8 cellular contexts compared by ENCODE assay signal in the genomic region with DNA sequence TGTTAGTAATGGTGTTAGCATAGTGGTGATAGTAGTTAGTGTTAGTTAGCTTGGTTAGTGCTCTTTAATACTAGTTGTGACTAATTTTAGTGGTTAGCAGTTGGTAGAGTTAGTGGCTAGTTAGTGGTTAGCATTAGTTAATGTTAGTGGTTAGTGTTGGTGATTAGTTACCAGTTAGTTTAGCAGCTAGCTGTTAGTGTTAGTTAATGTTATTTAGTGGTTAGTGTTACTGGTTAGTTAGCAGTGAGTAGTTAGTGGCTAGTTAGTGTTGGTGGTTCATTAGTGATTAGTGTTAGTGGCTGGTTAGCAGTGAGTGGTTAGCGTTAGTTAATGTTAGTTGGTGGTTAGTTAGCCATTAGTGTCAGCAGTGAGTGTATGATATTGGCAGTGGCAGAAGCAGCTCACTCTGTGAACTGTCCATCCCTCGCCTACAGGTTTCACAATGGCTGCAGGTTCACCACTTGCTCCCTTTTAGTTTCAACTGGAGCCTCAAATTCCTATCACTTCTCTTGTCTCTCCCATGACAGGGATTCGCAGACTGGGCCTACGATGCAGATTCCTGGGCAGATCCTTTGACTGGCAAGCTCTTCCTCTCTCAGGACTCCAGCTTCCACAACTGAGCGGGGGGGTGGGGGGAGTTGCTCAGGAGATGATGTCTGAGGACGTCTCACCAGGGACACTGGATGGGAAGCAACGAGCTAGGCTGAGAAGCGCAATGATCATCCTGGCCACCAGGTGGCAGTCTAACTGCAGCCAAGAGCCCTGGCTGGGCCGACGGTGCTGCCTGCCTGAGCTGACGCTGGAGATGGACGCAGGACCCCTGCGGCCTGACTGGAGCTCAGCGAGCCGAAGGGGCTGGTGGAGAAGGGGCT. TPM values are rescaled to one million over a fixed set of nuclear protein-coding genes. Genes with fewer than 3 reads are reported as not detected.
A peak's percentile ranks its signal among the peaks of the same experiment; 100 is the strongest.
DNase-seq lines count a peak whose midpoint lies in the region; ATAC-seq and TF ChIP-seq lines count a peak whose summit lies in the region.

No MANE protein-coding gene starts in this region.

- peak; percentile 71 for ATAC-seq in GM23338
- peak; percentile 86 for ATAC-seq in RWPE2 (ENCODE audit: low read depth)
- ATAC-seq in gastroesophageal sphincter: peak; percentile 86

- TF ChIP-seq EP300 in gastroesophageal sphincter (IDR thresholded peaks at IDR 0.05) (no peak), ovary (IDR thresholded peaks at IDR 0.05) (no peak), transverse colon (IDR thresholded peaks at IDR 0.05; ENCODE audit: low read depth) (no peak)

- H3K4me1 ChIP-seq in GM23338 (ENCODE audit: insufficient read depth): peaks cover 39% of the 10 kb centered on the region
- H3K4me1 ChIP-seq in Karpas-422 (ENCODE audit: low read length): peaks cover 42% of the 10 kb centered on the region
- no peaks in the 10 kb centered on the region for H3K4me1 ChIP-seq in RWPE2 (ENCODE audit: insufficient read depth, poor library complexity, severe bottlenecking)
- peaks cover 0 to 20% (median under 1%) of the 10 kb centered on the region in 3 donors for H3K4me1 ChIP-seq in gastroesophageal sphincter
- peaks cover under 1% of the 10 kb centered on the region for H3K4me1 ChIP-seq in ovary (ENCODE audit: insufficient read depth)
- H3K4me1 ChIP-seq in transverse colon: peaks cover 0 to 5% (median 0%) of the 10 kb centered on the region in 4 donors

- H3K4me3 Mint-ChIP-seq in GM23338: peak overlapping the region; percentile 78

- H3K36me3 ChIP-seq in GM23338 (ENCODE audit: insufficient read depth) (no peaks in the 10 kb centered on the region), Karpas-422 (ENCODE audit: insufficient read depth, low read length) (no peaks in the 10 kb centered on the region), RWPE2 (ENCODE audit: low read depth) (no peaks in the 10 kb centered on the region), gastroesophageal sphincter (no peaks in the 10 kb centered on the region), ovary (no peaks in the 10 kb centered on the region), transverse colon (no peaks in the 10 kb centered on the region)

- H3K27me3 Mint-ChIP-seq in GM23338 (ENCODE audit: insufficient read depth, low read depth, poor library complexity): peaks cover 18% of the 10 kb centered on the region

- H3K36me3 Mint-ChIP-seq in GM23338 (ENCODE audit: low read depth): no peaks in the 10 kb centered on the region; the same call in 2 of the 3 replicates

- no peaks in the 10 kb centered on the region for H3K79me2 ChIP-seq in GM23338 (replicated peaks; ENCODE audit: insufficient read depth)
- H3K79me2 ChIP-seq in Karpas-422 (ENCODE audit: low read length): no peaks in the 10 kb centered on the region

- peak; percentile 46 for DNase-seq in GM04504 (ENCODE audit: low read depth)
- DNase-seq in GM23338 (ENCODE audit: low spot score): peak; percentile 95
- DNase-seq in Karpas-422: peak; percentile 95
- DNase-seq in RWPE2 (ENCODE audit: low spot score): no peak
- DNase-seq in activated effector memory CD4-positive, alpha-beta T cell treated with Interleukin-2 at 50 U/mL for 16 hours: peak; percentile 51
- peak; percentile 76 to 90 (median 87) for DNase-seq in ovary
- DNase-seq in transverse colon: peak; percentile 80

- no peaks in the 10 kb centered on the region for H4K20me1 ChIP-seq in GM23338 (replicated peaks; ENCODE audit: insufficient read depth)
- no peaks in the 10 kb centered on the region for H4K20me1 ChIP-seq in Karpas-422 (ENCODE audit: insufficient read depth, low read depth, low read length)

- TF ChIP-seq POLR2A in gastroesophageal sphincter (IDR thresholded peaks at IDR 0.05) (no peak), ovary (IDR thresholded peaks at IDR 0.05) (no peak), transverse colon (IDR thresholded peaks at IDR 0.05) (no peak)

- in situ Hi-C loops in transverse colon (cut with MboI; ENCODE audit: low pct_ligation_motif_present in 1 of 4, low pct_unique_long_range_greater_than_20kb in 1 of 4, low sequenced_read_pairs in 3 of 4): loop anchor here (5.0 to 10.0 kb wide), 2 partner anchors 139 to 142 kb away; no protein-coding TSS in a partner anchor

- H3K4me1 Mint-ChIP-seq in GM23338: peaks cover 47% of the 10 kb centered on the region

- H3K4me2 ChIP-seq in GM23338 (peak overlapping the region; percentile 90), Karpas-422 (ENCODE audit: low read depth, low read length, poor library complexity, severe bottlenecking) (peak overlapping the region; percentile 54)

- H3K9me2 ChIP-seq in GM23338 (ENCODE audit: insufficient read depth): no peaks in the 10 kb centered on the region
- H3K9me2 ChIP-seq in Karpas-422 (replicated peaks; ENCODE audit: insufficient read depth, low read length): no peaks in the 10 kb centered on the region

- peak overlapping the region; percentile 28; the same call in 1 of the 2 replicates for H3K9ac ChIP-seq in Karpas-422 (ENCODE audit: low read length)

- 0 out of 2 replicates have a peak, but pooled peaks cover 2% of the 10 kb centered on the region for H3F3A ChIP-seq in GM23338 (replicated peaks; ENCODE audit: low read depth)

- H3K9me3 Mint-ChIP-seq in GM23338: no peaks in the 10 kb centered on the region

- intact Hi-C loops in ovary (cut with DNase I) (loop anchor here in 2 of 4 donors (1.0 to 10.0 kb wide), 2 partner anchors 132 to 141 kb away; no protein-coding TSS in a partner anchor), transverse colon (cut with DNase I; ENCODE audit: low total_unique reads) (loop anchor here (5.0 kb wide), 1 partner anchor 139 kb away; no protein-coding TSS in a partner anchor)

- 0% methylated on average over 6 to 7 of the region's 15 CpGs for WGBS in gastroesophageal sphincter (ENCODE audit: low coverage in 1 of 2), 2 donors
- WGBS in ovary, 3 donors: 7 to 11% (median 7%) methylated on average over 15 of the region's 15 CpGs
- WGBS in transverse colon (ENCODE audit: low coverage in 1 of 2), 2 donors: 0 to 10% methylated on average over 1 to 15 of the region's 15 CpGs

- H2AFZ ChIP-seq in GM23338: peak overlapping the region; percentile 90; the same call in 1 of the 2 replicates
- H2AFZ ChIP-seq in Karpas-422 (ENCODE audit: low read length): no peak overlapping the region

- peaks cover 8% of the 10 kb centered on the region for H3K27me3 ChIP-seq in GM23338 (ENCODE audit: insufficient read depth)
- H3K27me3 ChIP-seq in Karpas-422 (ENCODE audit: low read length): no peaks in the 10 kb centered on the region
- no peaks in the 10 kb centered on the region for H3K27me3 ChIP-seq in RWPE2 (ENCODE audit: insufficient read depth, poor library complexity, severe bottlenecking)
- H3K27me3 ChIP-seq in gastroesophageal sphincter: peaks cover 19% of the 10 kb centered on the region
- no peaks in the 10 kb centered on the region for H3K27me3 ChIP-seq in ovary
- H3K27me3 ChIP-seq in transverse colon: no peaks in the 10 kb centered on the region

- H3K4me3 ChIP-seq in GM23338 (peak overlapping the region; percentile 59; the same call in 1 of the 2 replicates), Karpas-422 (ENCODE audit: low read length) (peak overlapping the region; percentile 41; the same call in 1 of the 2 replicates), RWPE2 (ENCODE audit: severe bottlenecking) (no peak overlapping the region), gastroesophageal sphincter (peak overlapping the region in 1 of 2 donors; percentile 4), ovary (no peak overlapping the region), transverse colon (no peak overlapping the region)

- H3K9me3 ChIP-seq in Karpas-422 (ENCODE audit: low read length) (no peaks in the 10 kb centered on the region), RWPE2 (ENCODE audit: severe bottlenecking) (no peaks in the 10 kb centered on the region), gastroesophageal sphincter (no peaks in the 10 kb centered on the region), ovary (no peaks in the 10 kb centered on the region), transverse colon (no peaks in the 10 kb centered on the region)

- TF ChIP-seq CTCF in GM23338 (conservative IDR thresholded peaks at IDR 0.05; ENCODE audit: low read depth in 2 of 2) (peak; percentile 82 to 99), RWPE2 (IDR thresholded peaks at IDR 0.05; ENCODE audit: poor library complexity, severe bottlenecking) (peak; percentile 84), gastroesophageal sphincter (IDR thresholded peaks at IDR 0.05) (peak in 3 of 4 experiments; percentile 85 to 97 (median 92)), ovary (IDR thresholded peaks at IDR 0.05) (peak; percentile 80 to 89 (median 88)), transverse colon (IDR thresholded peaks at IDR 0.05) (peak; percentile 74 to 96 (median 93))

- H3K27ac Mint-ChIP-seq in GM23338: peak overlapping the region; percentile 24; the same call in 1 of the 2 replicates

- H3K27ac ChIP-seq in GM23338 (ENCODE audit: low read depth) (no peak overlapping the region), Karpas-422 (ENCODE audit: low read length) (no peak overlapping the region), RWPE2 (ENCODE audit: poor library complexity, severe bottlenecking) (no peak overlapping the region), gastroesophageal sphincter (no peak overlapping the region), ovary (no peak overlapping the region), transverse colon (no peak overlapping the region)

TF ChIP-seq in GM23338, 12 proteins besides CTCF, POLR2A, EP300 and RAD21 (continues in another document):
- TF ChIP-seq NANOG (IDR thresholded peaks at IDR 0.05; ENCODE audit: borderline replicate concordance): no peak
- no peak for TF ChIP-seq POLR2AphosphoS5 (IDR thresholded peaks at IDR 0.05; ENCODE audit: low read depth)
- TF ChIP-seq EZH2 (IDR thresholded peaks at IDR 0.05; ENCODE audit: low read depth, unreplicated experiment): no peak
- peak; percentile 63; the same call in 1 of the 2 replicates for TF ChIP-seq CREB1 (CRISPR knock-in tag; IDR thresholded peaks at IDR 0.05; ENCODE audit: low read depth)
- TF ChIP-seq ZNF114 (CRISPR knock-in tag; IDR thresholded peaks at IDR 0.05): no peak

RNA-seq across cellular contexts. Expression of gene GHRHR, which starts 19.5 kb away (rescaled TPM):
- not detected in 2 replicates for total RNA-seq in GM23338 (2014; rRNA removed; shearing (Covaris generic))
- polyA plus RNA-seq in GM23338 (2016; fragmentation: Nextera tagmentation; extraction: Ambion mirVana) (0.64 and 2.2 TPM in 2 replicates), ovary (not detected)
- not detected in 2 replicates for total RNA-seq in Karpas-422 (2014; rRNA removed; shearing (Covaris generic); ENCODE audit: low replicate concordance)
- total RNA-seq in gastroesophageal sphincter (not detected), ovary (not detected), transverse colon (not detected)

Comparison
In these comparisons a context has a peak if more than half of its experiments do, and no peak if none do; other contexts are left out.
1. H3K4me3 ChIP-seq: peak in GM23338 (single experiment) and Karpas-422 (single experiment); none in RWPE2 (single experiment), ovary (single experiment) and transverse colon (0 of 4).
2. Peak in every context shown above with its lines, with median percentiles within 50 percentile points of each other: ATAC-seq and CTCF ChIP-seq.